In genomic region chr19:33277434-33277833, GRCh38 we compare ENCODE assay signal across 1 cellular context.
TF ChIP-seq lines count a peak whose summit lies in the region.

No MANE protein-coding gene starts in this region.

TF ChIP-seq in HepG2, 621 proteins besides CTCF, POLR2A, EP300 and RAD21 (continued from another document):
- TF ChIP-seq ZBTB4 (CRISPR knock-in tag; IDR thresholded peaks at IDR 0.05; ENCODE audit: borderline replicate concordance), result peak; percentile 52; the same call in 1 of the 2 replicates
- 0 out of 2 replicates have a peak, but pooled peaks have one; percentile 40 for TF ChIP-seq ZNF576 (CRISPR knock-in tag; IDR thresholded peaks at IDR 0.05)
- peak; percentile 77; the same call in 1 of the 2 replicates for TF ChIP-seq ZNF333 (CRISPR knock-in tag; IDR thresholded peaks at IDR 0.05; ENCODE audit: borderline replicate concordance)
- TF ChIP-seq SNAPC4 (CRISPR knock-in tag; IDR thresholded peaks at IDR 0.05), result peak; percentile 26; the same call in 1 of the 2 replicates
- 0 out of 2 replicates have a peak, but pooled peaks have one; percentile 49 for TF ChIP-seq MXD1 (CRISPR knock-in tag; IDR thresholded peaks at IDR 0.05)
- TF ChIP-seq ZNF282 (IDR thresholded peaks at IDR 0.05; ENCODE audit: partially characterized antibody), result no peak
